ENCODE assay signal across 8 cellular contexts in genomic region chr10:22714524-22715289, GRCh38. TPM values are rescaled to one million over a fixed set of nuclear protein-coding genes. Genes with fewer than 3 reads are reported as not detected.
DNase-seq lines count a peak whose midpoint lies in the region; ATAC-seq and TF ChIP-seq lines count a peak whose summit lies in the region.

TSS of gene PIP4K2A (minus strand) at chr10:22714578. CDS start at chr10:22714326, 252 bp downstream.

- peaks cover 44% of the 10 kb centered on the region for H3K79me2 ChIP-seq in OCI-LY3 (ENCODE audit: low read length)

- TF ChIP-seq CTCF in OCI-LY3 (IDR thresholded peaks at IDR 0.05; ENCODE audit: low read depth, low read length): no peak

- peaks cover 32% of the 10 kb centered on the region for H3K4me1 ChIP-seq in OCI-LY3 (ENCODE audit: low read length)
- H3K4me1 ChIP-seq in muscle layer of colon (ENCODE audit: insufficient read depth, low read length): peaks cover 28% of the 10 kb centered on the region

- peak within 1 kb of the TSS; percentile 99 for H3K4me3 ChIP-seq in OCI-LY3 (ENCODE audit: low read length)
- peak within 1 kb of the TSS; percentile 81 to 97 for H3K4me3 ChIP-seq in muscle layer of colon (ENCODE audit: low read depth in 1 of 2, low read length in 2 of 2)

- peak within 1 kb of the TSS; percentile 99 for H3K4me2 ChIP-seq in OCI-LY3 (ENCODE audit: low read length)

- peak; percentile 28 to 53 for DNase-seq in AML-193 (lab: John Stamatoyannopoulos, UW)
- DNase-seq in activated T-cell treated with anti-CD3 and anti-CD28 coated beads, Interleukin-2, amount 50 U/mL, for 48 hours: peak; percentile 77 to 83
- DNase-seq in stimulated activated CD8-positive, alpha-beta memory T cell treated with anti-CD3 and anti-CD28 coated beads, Interleukin-4, amount 100 ng/mL, for 48 hours: peak; percentile 82

- H2AFZ ChIP-seq in OCI-LY3 (ENCODE audit: low read depth, low read length): peak within 1 kb of the TSS; percentile 81; the same call in 1 of the 2 replicates

- H3K9ac ChIP-seq in OCI-LY3 (ENCODE audit: low read length) (peak within 1 kb of the TSS; percentile 88), muscle layer of colon (ENCODE audit: low read length) (peak within 1 kb of the TSS; percentile 49)

- peak within 1 kb of the TSS; percentile 46 for H3K27ac ChIP-seq in OCI-LY3 (ENCODE audit: low read length)
- peak within 1 kb of the TSS; percentile 89 for H3K27ac ChIP-seq in muscle layer of colon (ENCODE audit: low read depth, low read length)

- H3K9me3 ChIP-seq in OCI-LY3 (ENCODE audit: insufficient read depth, low read length) (no peaks in the 10 kb centered on the region), muscle layer of colon (ENCODE audit: low read length) (no peaks in the 10 kb centered on the region)

- H3K27me3 ChIP-seq in OCI-LY3 (ENCODE audit: low read depth, low read length) (peaks cover 31% of the 10 kb centered on the region), muscle layer of colon (ENCODE audit: control insufficient read depth in 1 of 2, insufficient read depth in 2 of 2, low read length in 2 of 2) (no peaks in the 10 kb centered on the region)

- no peaks in the 10 kb centered on the region for H3K36me3 ChIP-seq in OCI-LY3 (replicated peaks; ENCODE audit: low read depth, low read length)
- no peaks in the 10 kb centered on the region for H3K36me3 ChIP-seq in muscle layer of colon (ENCODE audit: insufficient read depth, low read length)

- H4K20me1 ChIP-seq in OCI-LY3 (ENCODE audit: insufficient read depth, low read length): peaks cover 32% of the 10 kb centered on the region

- ATAC-seq in GM18907 (IDR thresholded peaks at IDR 0.05; ENCODE audit: unreplicated experiment) (peak; percentile 80), HG03108 (IDR thresholded peaks at IDR 0.05; ENCODE audit: unreplicated experiment) (peak; percentile 62), esophagus mucosa (peak; percentile 93)

RNA-seq across cellular contexts. Expression of gene PIP4K2A, which starts in this region (rescaled TPM):
- 10.0 TPM for total RNA-seq in esophagus mucosa

Comparison
In these comparisons a context has a peak if more than half of its experiments do, and no peak if none do; other contexts are left out.
1. Peak in every context shown above with its lines: DNase-seq, ATAC-seq, H3K4me3 ChIP-seq and H3K27ac ChIP-seq.